Comparison of ENCODE assay signal across 8 cellular contexts in the genomic region with DNA sequence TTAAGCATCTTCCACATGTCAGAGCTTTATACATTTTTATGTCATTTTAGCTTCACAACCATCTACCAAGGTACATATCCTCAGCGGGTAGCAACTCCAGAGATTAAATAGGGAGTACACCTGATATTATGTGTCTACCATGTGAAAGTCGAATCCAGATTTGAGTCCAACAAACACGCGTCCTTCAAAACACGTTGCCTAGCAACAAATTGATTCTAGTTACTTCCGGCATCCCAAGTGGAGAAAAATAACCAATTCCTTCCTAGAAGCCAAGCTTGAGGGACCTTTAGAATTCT. TPM values are rescaled to one million over a fixed set of nuclear protein-coding genes. Genes with fewer than 3 reads are reported as not detected.
DNase-seq lines count a peak whose midpoint lies in the region; ATAC-seq and TF ChIP-seq lines count a peak whose summit lies in the region.

No MANE protein-coding gene starts in this region.

- 2 to 7% methylated on average over 6 of the region's 6 CpGs for WGBS in esophagus squamous epithelium, 2 donors
- 1 to 4% (median 3%) methylated on average over 6 of the region's 6 CpGs for WGBS in psoas muscle, 3 donors

- TF ChIP-seq CTCF in right atrium auricular region (IDR thresholded peaks at IDR 0.05) (no peak), OCI-LY3 (IDR thresholded peaks at IDR 0.05; ENCODE audit: low read depth, low read length) (no peak), esophagus squamous epithelium (IDR thresholded peaks at IDR 0.05) (no peak), psoas muscle (IDR thresholded peaks at IDR 0.05) (no peak)

- peak overlapping the region; percentile 70 for H3K9ac ChIP-seq in OCI-LY3 (ENCODE audit: low read length)

- peak overlapping the region; percentile 98; the same call in 1 of the 2 replicates for H2AFZ ChIP-seq in OCI-LY3 (ENCODE audit: low read depth, low read length)

- H3K36me3 ChIP-seq in right atrium auricular region (no peaks in the 10 kb centered on the region), OCI-LY3 (replicated peaks; ENCODE audit: low read depth, low read length) (no peaks in the 10 kb centered on the region), esophagus squamous epithelium (no peaks in the 10 kb centered on the region), psoas muscle (ENCODE audit: insufficient read depth in 1 of 2, low read depth in 1 of 2) (no peaks in the 10 kb centered on the region)

- peak overlapping the region; percentile 69 to 73 for H3K4me3 ChIP-seq in right atrium auricular region
- peak overlapping the region; percentile 87 for H3K4me3 ChIP-seq in OCI-LY3 (ENCODE audit: low read length)
- H3K4me3 ChIP-seq in esophagus squamous epithelium: peak overlapping the region; percentile 34 to 75 (median 59)
- H3K4me3 ChIP-seq in psoas muscle: peak overlapping the region; percentile 77

- H3K27me3 ChIP-seq in right atrium auricular region (no peaks in the 10 kb centered on the region), OCI-LY3 (ENCODE audit: low read depth, low read length) (peaks cover 16% of the 10 kb centered on the region), esophagus squamous epithelium (peaks cover 0 to 56% (median 0%) of the 10 kb centered on the region in 4 donors), psoas muscle (ENCODE audit: insufficient read depth in 3 of 3, low read length in 2 of 3) (no peaks in the 10 kb centered on the region)

- ATAC-seq in Right ventricle myocardium inferior: no peak
- ATAC-seq in psoas muscle: no peak

- H3K9me3 ChIP-seq in right atrium auricular region: no peaks in the 10 kb centered on the region
- H3K9me3 ChIP-seq in OCI-LY3 (ENCODE audit: insufficient read depth, low read length): no peaks in the 10 kb centered on the region
- H3K9me3 ChIP-seq in esophagus squamous epithelium: no peaks in the 10 kb centered on the region
- no peaks in the 10 kb centered on the region for H3K9me3 ChIP-seq in psoas muscle

- intact Hi-C loops in Right ventricle myocardium inferior (cut with DNase I): no loop called here
- intact Hi-C loops in esophagus squamous epithelium (cut with DNase I): no loop called here
- intact Hi-C loops in psoas muscle (cut with DNase I): no loop called here

- no peak for DNase-seq in right atrium auricular region (ENCODE audit: low spot score)
- DNase-seq in Right ventricle myocardium inferior (ENCODE audit: missing footprints): no peak
- DNase-seq in esophagus squamous epithelium (lab: John Stamatoyannopoulos, UW): no peak
- no peak for DNase-seq in psoas muscle
- no peak for DNase-seq in RPMI8226
- no peak for DNase-seq in stimulated activated naive CD4-positive, alpha-beta T cell treated with Interleukin-2 at 50 U/mL for 16 hours (lab: John Stamatoyannopoulos, UW)
- DNase-seq in NOMO-1 treated with dmso at 0.1 percent for 144 hours (lab: John Stamatoyannopoulos, UW; ENCODE audit: unreplicated experiment): no peak

- peak overlapping the region; percentile 78 for H3K4me2 ChIP-seq in OCI-LY3 (ENCODE audit: low read length)

- H3K27ac ChIP-seq in right atrium auricular region (peak overlapping the region; percentile 72 to 75), OCI-LY3 (ENCODE audit: low read length) (no peak overlapping the region), esophagus squamous epithelium (peak overlapping the region in 2 of 4 donors; percentile 66 to 76), psoas muscle (no peak overlapping the region)

- H4K20me1 ChIP-seq in OCI-LY3 (ENCODE audit: insufficient read depth, low read length): no peaks in the 10 kb centered on the region

- H3K79me2 ChIP-seq in OCI-LY3 (ENCODE audit: low read length): no peaks in the 10 kb centered on the region

- H3K4me1 ChIP-seq in right atrium auricular region (peaks cover 0 to 17% of the 10 kb centered on the region in 2 donors), OCI-LY3 (ENCODE audit: low read length) (peaks cover 18% of the 10 kb centered on the region), esophagus squamous epithelium (peaks cover 3 to 26% (median 7%) of the 10 kb centered on the region in 3 donors), psoas muscle (peaks cover 12% of the 10 kb centered on the region)

- no peak for TF ChIP-seq POLR2A in esophagus squamous epithelium (IDR thresholded peaks at IDR 0.05)

RNA-seq across cellular contexts. Expression of a gene that starts 0.2 kb away (rescaled TPM):
- total RNA-seq in right atrium auricular region: not detected
- total RNA-seq in Right ventricle myocardium inferior: not detected
- not detected for total RNA-seq in esophagus squamous epithelium
- total RNA-seq in psoas muscle: under 1 TPM in 2 of 4 donors, not detected in 2; 0.54 to 0.64 TPM
- under 1 TPM; 0.17 to 0.40 (median 0.24) TPM for polyA plus RNA-seq in psoas muscle

RNA-seq across cellular contexts. Expression of a gene that starts 46.7 kb away (rescaled TPM):
- total RNA-seq in right atrium auricular region (not detected), Right ventricle myocardium inferior (not detected), esophagus squamous epithelium (1 to 10 TPM in 1 of 4 donors, under 1 TPM in 2, not detected in 1; 0.19 to 4.2 (median 0.26) TPM), psoas muscle (not detected)
- polyA plus RNA-seq in psoas muscle: under 1 TPM in 1 of 3 donors, not detected in 2; 0.06 TPM

RNA-seq across cellular contexts. Expression of a gene that starts 54.8 kb away (rescaled TPM):
- total RNA-seq in right atrium auricular region (under 1 TPM in 1 of 2 donors, not detected in 1; 0.33 TPM), Right ventricle myocardium inferior (0.19 TPM), esophagus squamous epithelium (1 to 10 TPM in 2 of 4 donors, under 1 TPM in 1, not detected in 1; 0.57 to 2.3 (median 1.8) TPM), psoas muscle (1 to 10 TPM in 1 of 4 donors, under 1 TPM in 2, not detected in 1; 0.11 to 1.0 (median 0.13) TPM)
- under 1 TPM; 0.07 to 0.13 (median 0.08) TPM for polyA plus RNA-seq in psoas muscle

Comparison
In these comparisons a context has a peak if more than half of its experiments do, and no peak if none do; other contexts are left out.
1. H3K27ac ChIP-seq: peak in right atrium auricular region (2 of 2); none in OCI-LY3 (single experiment) and psoas muscle (single experiment).
2. Peak in every context shown above with its lines, with median percentiles within 50 percentile points of each other: H3K4me3 ChIP-seq.